ENCODE assay signal across 13 cellular contexts in the genomic region with DNA sequence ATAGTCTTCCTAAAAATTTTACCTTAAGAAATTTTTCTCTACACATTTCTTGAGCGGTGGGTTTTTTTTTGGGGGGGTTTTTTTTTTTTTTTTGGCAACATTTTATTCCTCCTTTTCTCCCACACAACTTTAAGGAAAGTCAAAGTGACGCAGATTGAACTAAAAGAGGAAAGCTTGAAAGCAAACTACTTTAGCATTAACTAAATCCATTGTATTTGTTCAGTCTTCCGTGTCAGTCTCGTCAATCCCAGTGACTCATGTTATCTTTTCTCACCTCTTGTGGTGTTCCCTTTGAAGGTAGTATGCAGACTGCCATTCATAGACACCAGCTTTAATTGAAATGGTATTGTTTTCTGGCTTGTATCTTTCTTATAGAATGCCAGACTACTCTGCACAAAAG. TPM values are rescaled to one million over a fixed set of nuclear protein-coding genes. Genes with fewer than 3 reads are reported as not detected.
DNase-seq lines count a peak whose midpoint lies in the region; ATAC-seq and TF ChIP-seq lines count a peak whose summit lies in the region.
"Had no signal": no experiment of that assay in that cellular context is flagged by ENCODE, and none has a peak within 500 bp of the region (broad histone marks: within the 10 kb centered on the region; RNA-seq: fewer than 3 reads in every experiment).

No MANE protein-coding gene starts in this region.

- H3K27me3 ChIP-seq in heart right ventricle, result no peaks in the 10 kb centered on the region
- H3K27me3 ChIP-seq: tibial nerve had no signal

- intact Hi-C loops in heart right ventricle (cut with DNase I), result no loop called here

- 90 to 92% methylated on average over 4 of the region's 4 CpGs for WGBS in heart right ventricle, 2 donors

- no peaks in the 10 kb centered on the region for H3K9me3 ChIP-seq in heart right ventricle
- H3K9me3 ChIP-seq: tibial nerve had no signal

- ATAC-seq in heart right ventricle (no peak), GM21529 (IDR thresholded peaks at IDR 0.05; ENCODE audit: unreplicated experiment) (no peak)
- ATAC-seq: left cardiac atrium had no signal

- DNase-seq in A172 (ENCODE audit: low spot score), result peak; percentile 31
- peak; percentile 15 for DNase-seq in GM20000 (ENCODE audit: low spot score)
- DNase-seq in NCI-H510A treated with DMSO at 0.1 percent for 48 hours (lab: John Stamatoyannopoulos, UW), result peak; percentile 71
- peak; percentile 91 for DNase-seq in epithelial cell of proximal tubule (ENCODE audit: low read depth)
- no peak for DNase-seq in heart right ventricle
- no peak for DNase-seq in DMS 273 (lab: John Stamatoyannopoulos, UW; ENCODE audit: unreplicated experiment)
- no peak for DNase-seq in RPMI8226
- DNase-seq: activated naive CD8-positive, alpha-beta T cell treated with anti-CD3 and anti-CD28 coated beads for 36 hours; cerebellar nuclear complex; left cardiac atrium; NCI-H1694 treated with DMSO at 0.1 percent for 48 hours had no signal

- H3K36me3 ChIP-seq in heart right ventricle, result peaks cover 0 to 100% (median 44%) of the 10 kb centered on the region in 9 donors

- no peak overlapping the region for H3K27ac ChIP-seq in heart right ventricle
- H3K27ac ChIP-seq: tibial nerve had no signal

- H3K4me3 ChIP-seq in epithelial cell of proximal tubule (ENCODE audit: low read depth, low read length) (no peak overlapping the region), heart right ventricle (no peak overlapping the region)
- H3K4me3 ChIP-seq: tibial nerve had no signal

- TF ChIP-seq CTCF in GM20000 (IDR thresholded peaks at IDR 0.05; ENCODE audit: extremely low read depth, missing control alignments), result no peak
- TF ChIP-seq CTCF in epithelial cell of proximal tubule (conservative IDR thresholded peaks at IDR 0.05; ENCODE audit: low read depth, low read length), result no peak
- no peak for TF ChIP-seq CTCF in heart right ventricle (IDR thresholded peaks at IDR 0.05)

- peaks cover 0 to 8% (median 0%) of the 10 kb centered on the region in 9 donors for H3K4me1 ChIP-seq in heart right ventricle

RNA-seq across cellular contexts. Expression of a gene that starts 39.3 kb away (rescaled TPM):
- total RNA-seq in A172 (2014; rRNA removed; shearing (Covaris generic)), result 27.1 and 29.1 TPM in 2 replicates
- total RNA-seq in epithelial cell of proximal tubule, result 10.4 and 14.0 TPM in 2 replicates
- 10 to 100 TPM; 11.3 to 18.4 (median 13.4) TPM for total RNA-seq in heart right ventricle
- 1 to 10 TPM; 6.7 to 9.0 TPM for polyA plus RNA-seq in heart right ventricle

RNA-seq across cellular contexts. Expression of a gene that starts 39.4 kb away (rescaled TPM):
- total RNA-seq in A172 (2014; rRNA removed; shearing (Covaris generic)), result 41.7 and 52.6 TPM in 2 replicates
- 26.4 and 45.4 TPM in 2 replicates for total RNA-seq in epithelial cell of proximal tubule
- 10 to 100 TPM; 14.7 to 28.0 (median 17.3) TPM for total RNA-seq in heart right ventricle
- 10 to 100 TPM in 1 of 2 donors, 1 to 10 TPM in 1; 5.6 to 10.3 TPM for polyA plus RNA-seq in heart right ventricle

RNA-seq across cellular contexts. Expression of a gene that starts 43.7 kb away (rescaled TPM):
- total RNA-seq in A172 (2014; rRNA removed; shearing (Covaris generic)), result 124 and 151 TPM in 2 replicates
- 29.2 and 87.7 TPM in 2 replicates for total RNA-seq in epithelial cell of proximal tubule
- 10 to 100 TPM; 12.6 to 21.7 (median 18.5) TPM for total RNA-seq in heart right ventricle
- polyA plus RNA-seq in heart right ventricle, result 10 to 100 TPM in 1 of 2 donors, 1 to 10 TPM in 1; 6.0 to 18.8 TPM

Comparison
In these comparisons a context has a peak if more than half of its experiments do, and no peak if none do; other contexts are left out.
1. DNase-seq: peak in A172 (single experiment), GM20000 (single experiment), NCI-H510A treated with DMSO at 0.1 percent for 48 hours (single experiment) and epithelial cell of proximal tubule (single experiment); none in heart right ventricle (0 of 2), DMS 273 (single experiment) and RPMI8226 (single experiment).